ENCODE assay signal across 10 cellular contexts in the genomic region with DNA sequence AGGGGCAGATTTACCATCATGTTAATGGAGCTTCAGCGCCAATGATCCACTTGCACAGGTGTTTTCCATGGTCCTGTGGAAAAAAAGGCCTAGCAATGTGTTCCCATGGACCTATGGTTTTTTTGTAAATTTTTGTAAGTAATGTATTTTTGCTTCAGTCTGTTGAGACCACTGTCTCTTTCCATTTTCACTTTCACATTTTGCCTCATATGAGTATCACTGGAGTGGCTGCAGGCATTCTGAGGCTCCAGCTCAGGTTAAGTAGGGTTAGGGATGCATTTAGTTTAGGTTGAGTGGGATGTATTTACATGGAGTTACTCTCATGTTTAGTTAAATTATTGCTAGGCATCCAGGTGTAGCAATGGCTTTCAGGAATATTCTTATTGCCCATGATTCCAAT. TPM values are rescaled to one million over a fixed set of nuclear protein-coding genes. Genes with fewer than 3 reads are reported as not detected.
DNase-seq lines count a peak whose midpoint lies in the region; ATAC-seq, FAIRE-seq and TF ChIP-seq lines count a peak whose summit lies in the region.
"Had no signal": no experiment of that assay in that cellular context is flagged by ENCODE, and none has a peak within 500 bp of the region (broad histone marks: within the 10 kb centered on the region; RNA-seq: fewer than 3 reads in every experiment).

No MANE protein-coding gene starts in this region.

- FAIRE-seq in GM12891 (lab: Jason Lieb, UNC) = peak; percentile 76

- peak overlapping the region; percentile 87 for H3K27ac Mint-ChIP-seq in activated naive CD8-positive, alpha-beta T cell treated with anti-CD3 and anti-CD28 coated beads, Interleukin-2, amount 10 ng/mL, durations not matched to agents 7 days and 5 days

- TF ChIP-seq CTCF in tibial artery (IDR thresholded peaks at IDR 0.05) = no peak

- peak; percentile 77 for ATAC-seq in GM21360 (IDR thresholded peaks at IDR 0.05; ENCODE audit: unreplicated experiment)
- ATAC-seq in HG03139 (IDR thresholded peaks at IDR 0.05; ENCODE audit: unreplicated experiment) = peak; percentile 57
- ATAC-seq in activated naive CD8-positive, alpha-beta T cell treated with anti-CD3 and anti-CD28 coated beads, Interleukin-2, amount 10 ng/mL, durations not matched to agents 7 days and 5 days (ENCODE audit: low read depth) = peak; percentile 76
- ATAC-seq in left cardiac atrium = no peak

- intact Hi-C loops in left cardiac atrium (cut with DNase I) (no loop called here), tibial artery (cut with DNase I; ENCODE audit: low total_unique reads) (no loop called here)

- peaks cover 4% of the 10 kb centered on the region for H3K9me3 Mint-ChIP-seq in activated naive CD8-positive, alpha-beta T cell treated with anti-CD3 and anti-CD28 coated beads, Interleukin-2, amount 10 ng/mL, durations not matched to agents 7 days and 5 days

- no peaks in the 10 kb centered on the region for H3K27me3 Mint-ChIP-seq in activated naive CD8-positive, alpha-beta T cell treated with anti-CD3 and anti-CD28 coated beads, Interleukin-2, amount 10 ng/mL, durations not matched to agents 7 days and 5 days

- DNase-seq in GM12891 (ENCODE audit: insufficient read length, low spot score) = no peak
- DNase-seq in activated naive CD8-positive, alpha-beta T cell treated with anti-CD3 and anti-CD28 coated beads, Interleukin-2, amount 10 ng/mL, durations not matched to agents 7 days and 5 days = no peak
- DNase-seq in RKO (ENCODE audit: low spot score) = no peak
- DNase-seq in activated gamma-delta T cell (lab: John Stamatoyannopoulos, UW) = no peak
- no peak for DNase-seq in left cardiac atrium
- no peak for DNase-seq in tibial artery
- DNase-seq: testis had no signal

- peak overlapping the region; percentile 82 for H3K4me3 Mint-ChIP-seq in activated naive CD8-positive, alpha-beta T cell treated with anti-CD3 and anti-CD28 coated beads, Interleukin-2, amount 10 ng/mL, durations not matched to agents 7 days and 5 days

- H3K27me3 ChIP-seq in tibial artery = no peaks in the 10 kb centered on the region
- H3K27me3 ChIP-seq: testis had no signal

- TF ChIP-seq POLR2A in GM12891 (IDR thresholded peaks at IDR 0.05; ENCODE audit: low read depth, low read length) = no peak

- no peaks in the 10 kb centered on the region for H3K9me3 ChIP-seq in tibial artery
- H3K9me3 ChIP-seq: testis had no signal

- H3K4me1 Mint-ChIP-seq in activated naive CD8-positive, alpha-beta T cell treated with anti-CD3 and anti-CD28 coated beads, Interleukin-2, amount 10 ng/mL, durations not matched to agents 7 days and 5 days = peaks cover 46% of the 10 kb centered on the region

- no peaks in the 10 kb centered on the region for H3K4me1 ChIP-seq in tibial artery
- H3K4me1 ChIP-seq: testis had no signal

- no peak overlapping the region for H3K27ac ChIP-seq in tibial artery
- H3K27ac ChIP-seq: SK-N-MC, testis had no signal

- H3K36me3 ChIP-seq in tibial artery = no peaks in the 10 kb centered on the region

- peaks cover 14% of the 10 kb centered on the region for H3K36me3 Mint-ChIP-seq in activated naive CD8-positive, alpha-beta T cell treated with anti-CD3 and anti-CD28 coated beads, Interleukin-2, amount 10 ng/mL, durations not matched to agents 7 days and 5 days

- no peak overlapping the region for H3K4me3 ChIP-seq in tibial artery
- H3K4me3 ChIP-seq: SK-N-MC, testis had no signal

- POLR2A ChIA-PET in activated naive CD8-positive, alpha-beta T cell treated with anti-CD3 and anti-CD28 coated beads, Interleukin-2, amount 10 ng/mL, durations not matched to agents 7 days and 5 days (lab: Charles Lee) = interaction anchor here (1.2 to 3.3 kb wide), 2 partner anchors 10 to 19 kb away, joined by 5 to 29 read pairs; a partner anchor contains a TSS

TF ChIP-seq in GM12891, 5 proteins besides CTCF, POLR2A, EP300 and RAD21:
- TF ChIP-seq SPI1 (IDR thresholded peaks at IDR 0.05; ENCODE audit: low read depth, low read length) (no peak), TAF1 (IDR thresholded peaks at IDR 0.05; ENCODE audit: low read depth, low read length) (no peak; the same call in 1 of the 2 replicates), POLR2AphosphoS5 (IDR thresholded peaks at IDR 0.05; ENCODE audit: low read depth, low read length) (no peak)

RNA-seq across cellular contexts. Expression of a gene that starts 19.2 kb away (rescaled TPM):
- polyA plus RNA-seq in GM12891 (2012; ENCODE audit: low read depth, missing spikeins) = 13.4 TPM
- 10 to 100 TPM; 27.7 to 30.5 TPM for total RNA-seq in activated naive CD8-positive, alpha-beta T cell treated with anti-CD3 and anti-CD28 coated beads, Interleukin-2, amount 10 ng/mL, durations not matched to agents 7 days and 5 days
- total RNA-seq in left cardiac atrium = 10 to 100 TPM; 38.6 to 46.2 TPM

RNA-seq across cellular contexts. Expression of a gene that starts 50.3 kb away (rescaled TPM):
- 1.2 TPM for polyA plus RNA-seq in GM12891 (2012; ENCODE audit: low read depth, missing spikeins)
- total RNA-seq in activated naive CD8-positive, alpha-beta T cell treated with anti-CD3 and anti-CD28 coated beads, Interleukin-2, amount 10 ng/mL, durations not matched to agents 7 days and 5 days = under 1 TPM; 0.06 TPM
- total RNA-seq in left cardiac atrium = 1 to 10 TPM; 1.9 to 2.5 TPM

Comparison
In these comparisons a context has a peak if more than half of its experiments do, and no peak if none do; other contexts are left out.
1. ATAC-seq: peak in GM21360 (single experiment), HG03139 (single experiment) and activated naive CD8-positive, alpha-beta T cell treated with anti-CD3 and anti-CD28 coated beads, Interleukin-2, amount 10 ng/mL, durations not matched to agents 7 days and 5 days (single experiment); none in left cardiac atrium (0 of 2).